Comparison of ENCODE assay signal across 9 cellular contexts in genomic region chr20:45782890-45783289, GRCh38. TPM values are rescaled to one million over a fixed set of nuclear protein-coding genes. Genes with fewer than 3 reads are reported as not detected.
DNase-seq lines count a peak whose midpoint lies in the region; ATAC-seq and TF ChIP-seq lines count a peak whose summit lies in the region.
"Had no signal": no experiment of that assay in that cellular context is flagged by ENCODE, and none has a peak within 500 bp of the region (broad histone marks: within the 10 kb centered on the region; RNA-seq: fewer than 3 reads in every experiment).

No MANE protein-coding gene starts in this region.

- TF ChIP-seq CTCF in breast epithelium (IDR thresholded peaks at IDR 0.05) (no peak), transverse colon (IDR thresholded peaks at IDR 0.05) (no peak)

- intact Hi-C loops in breast epithelium (cut with DNase I; ENCODE audit: low total_unique reads) (no loop called here), transverse colon (cut with DNase I; ENCODE audit: low total_unique reads) (no loop called here)

- H3K4me2 ChIP-seq in Karpas-422 (ENCODE audit: low read depth, low read length, poor library complexity, severe bottlenecking) = no peak overlapping the region

- peak overlapping the region; percentile 79 to 98 for H3K27ac ChIP-seq in breast epithelium
- H3K27ac ChIP-seq in transverse colon = peak overlapping the region; percentile 88 to 94 (median 93)
- no peak overlapping the region for H3K27ac ChIP-seq in Karpas-422 (ENCODE audit: low read length)
- H3K27ac ChIP-seq: right atrium auricular region, SK-N-MC had no signal

- no peak overlapping the region for H3K4me3 ChIP-seq in breast epithelium
- no peak overlapping the region for H3K4me3 ChIP-seq in transverse colon
- no peak overlapping the region for H3K4me3 ChIP-seq in Karpas-422 (ENCODE audit: low read length)
- H3K4me3 ChIP-seq: right atrium auricular region, SK-N-MC had no signal

- H2AFZ ChIP-seq in Karpas-422 (ENCODE audit: low read length) = no peak overlapping the region

- H3K4me1 Mint-ChIP-seq in activated naive CD4-positive, alpha-beta T cell treated with anti-CD3 and anti-CD28 coated beads, Interleukin-2, amount 10 ng/mL, durations not matched to agents 7 days and 5 days = peaks cover 28% of the 10 kb centered on the region

- peak; percentile 34 for DNase-seq in activated naive CD4-positive, alpha-beta T cell treated with anti-CD3 and anti-CD28 coated beads, Interleukin-2, amount 10 ng/mL, durations not matched to agents 7 days and 5 days
- DNase-seq in activated naive CD4-positive, alpha-beta T cell (lab: John Stamatoyannopoulos, UW) = no peak
- no peak for DNase-seq in breast epithelium (ENCODE audit: low spot score in 2 of 2)
- DNase-seq in transverse colon = no peak
- DNase-seq in Karpas-422 = no peak
- DNase-seq: midbrain had no signal

- in situ Hi-C loops in transverse colon (cut with MboI; ENCODE audit: low pct_ligation_motif_present in 1 of 4, low pct_unique_long_range_greater_than_20kb in 1 of 4, low sequenced_read_pairs in 3 of 4) = no loop called here

- H3K79me2 ChIP-seq in Karpas-422 (ENCODE audit: low read length) = no peaks in the 10 kb centered on the region

- H3K9me2 ChIP-seq in Karpas-422 (replicated peaks; ENCODE audit: insufficient read depth, low read length) = no peaks in the 10 kb centered on the region

- no peak for TF ChIP-seq POLR2A in breast epithelium (IDR thresholded peaks at IDR 0.05)
- TF ChIP-seq POLR2A in transverse colon (IDR thresholded peaks at IDR 0.05) = no peak

- CTCF ChIA-PET in activated naive CD4-positive, alpha-beta T cell treated with anti-CD3 and anti-CD28 coated beads, Interleukin-2, amount 10 ng/mL, durations not matched to agents 7 days and 5 days (lab: Charles Lee) = interaction anchor here (1.7 kb wide), 1 partner anchor 11 kb away, joined by 7 read pairs; no protein-coding TSS in a partner anchor

- H3K27ac Mint-ChIP-seq in activated naive CD4-positive, alpha-beta T cell treated with anti-CD3 and anti-CD28 coated beads, Interleukin-2, amount 10 ng/mL, durations not matched to agents 7 days and 5 days = no peak overlapping the region

- no peaks in the 10 kb centered on the region for H3K27me3 ChIP-seq in breast epithelium
- H3K27me3 ChIP-seq in transverse colon = no peaks in the 10 kb centered on the region
- no peaks in the 10 kb centered on the region for H3K27me3 ChIP-seq in Karpas-422 (ENCODE audit: low read length)
- H3K27me3 ChIP-seq: right atrium auricular region had no signal

- H3K9me3 ChIP-seq in breast epithelium (no peaks in the 10 kb centered on the region), transverse colon (no peaks in the 10 kb centered on the region), Karpas-422 (ENCODE audit: low read length) (no peaks in the 10 kb centered on the region)
- H3K9me3 ChIP-seq: right atrium auricular region had no signal

- H3K36me3 ChIP-seq in breast epithelium (no peaks in the 10 kb centered on the region), transverse colon (no peaks in the 10 kb centered on the region), Karpas-422 (ENCODE audit: insufficient read depth, low read length) (no peaks in the 10 kb centered on the region)
- H3K36me3 ChIP-seq: right atrium auricular region had no signal

- H3K4me3 Mint-ChIP-seq in activated naive CD4-positive, alpha-beta T cell treated with anti-CD3 and anti-CD28 coated beads, Interleukin-2, amount 10 ng/mL, durations not matched to agents 7 days and 5 days = no peak overlapping the region

- TF ChIP-seq EP300 in transverse colon (IDR thresholded peaks at IDR 0.05; ENCODE audit: low read depth) = no peak

- no peak for ATAC-seq in GM19035 (IDR thresholded peaks at IDR 0.05; ENCODE audit: unreplicated experiment)

- H3K36me3 Mint-ChIP-seq in activated naive CD4-positive, alpha-beta T cell treated with anti-CD3 and anti-CD28 coated beads, Interleukin-2, amount 10 ng/mL, durations not matched to agents 7 days and 5 days = no peaks in the 10 kb centered on the region

- peaks cover 0 to 30% of the 10 kb centered on the region in 2 donors for H3K4me1 ChIP-seq in breast epithelium
- H3K4me1 ChIP-seq in transverse colon = peaks cover 50 to 70% (median 61%) of the 10 kb centered on the region in 4 donors
- H3K4me1 ChIP-seq in Karpas-422 (ENCODE audit: low read length) = peaks cover 12% of the 10 kb centered on the region

- peaks cover 7% of the 10 kb centered on the region for H3K27me3 Mint-ChIP-seq in activated naive CD4-positive, alpha-beta T cell treated with anti-CD3 and anti-CD28 coated beads, Interleukin-2, amount 10 ng/mL, durations not matched to agents 7 days and 5 days

- H3K9me3 Mint-ChIP-seq in activated naive CD4-positive, alpha-beta T cell treated with anti-CD3 and anti-CD28 coated beads, Interleukin-2, amount 10 ng/mL, durations not matched to agents 7 days and 5 days = no peaks in the 10 kb centered on the region

- no peak overlapping the region for H3K9ac ChIP-seq in Karpas-422 (ENCODE audit: low read length)

- 33 to 55% methylated on average over 1 to 4 of the region's 4 CpGs for WGBS in transverse colon (ENCODE audit: low coverage in 1 of 2), 2 donors

- no peaks in the 10 kb centered on the region for H4K20me1 ChIP-seq in Karpas-422 (ENCODE audit: insufficient read depth, low read depth, low read length)

RNA-seq across cellular contexts. Expression of gene WFDC3, which starts 8.8 kb away (rescaled TPM):
- total RNA-seq in breast epithelium (under 1 TPM in 1 of 3 donors, not detected in 2; 0.73 TPM), transverse colon (10 to 100 TPM in 1 of 4 donors, 1 to 10 TPM in 3; 1.7 to 14.9 (median 2.6) TPM)
- not detected in 2 replicates for total RNA-seq in Karpas-422 (2014; rRNA removed; shearing (Covaris generic); ENCODE audit: low replicate concordance)

RNA-seq across cellular contexts. Expression of gene DNTTIP1, which starts 8.9 kb away (rescaled TPM):
- total RNA-seq in breast epithelium (10 to 100 TPM; 20.8 to 33.8 (median 26.2) TPM), transverse colon (100 to 1,000 TPM in 1 of 4 donors, 10 to 100 TPM in 3; 14.9 to 210 (median 37.0) TPM)
- total RNA-seq in Karpas-422 (2014; rRNA removed; shearing (Covaris generic); ENCODE audit: low replicate concordance) = 14.2 and 36.0 TPM in 2 replicates

RNA-seq across cellular contexts. Expression of gene UBE2C, which starts 29.6 kb away (rescaled TPM):
- total RNA-seq in breast epithelium (1 to 10 TPM in 2 of 3 donors, under 1 TPM in 1; 0.98 to 5.9 (median 1.2) TPM), transverse colon (10 to 100 TPM in 1 of 4 donors, 1 to 10 TPM in 3; 2.7 to 27.1 (median 6.9) TPM)
- total RNA-seq in Karpas-422 (2014; rRNA removed; shearing (Covaris generic); ENCODE audit: low replicate concordance) = 124 and 141 TPM in 2 replicates

RNA-seq across cellular contexts. Expression of gene TNNC2, which starts 44.2 kb away (rescaled TPM):
- total RNA-seq in breast epithelium (1 to 10 TPM; 2.0 to 4.8 (median 2.6) TPM), transverse colon (10 to 100 TPM in 1 of 4 donors, 1 to 10 TPM in 2, not detected in 1; 3.5 to 36.3 (median 4.6) TPM)
- total RNA-seq in Karpas-422 (2014; rRNA removed; shearing (Covaris generic); ENCODE audit: low replicate concordance) = not detected in 2 replicates

RNA-seq across cellular contexts. Expression of gene SNX21, which starts 50.7 kb away (rescaled TPM):
- 100 to 1,000 TPM in 1 of 3 donors, 10 to 100 TPM in 2; 55.0 to 138 (median 66.9) TPM for total RNA-seq in breast epithelium
- 100 to 1,000 TPM in 1 of 4 donors, 10 to 100 TPM in 3; 36.7 to 222 (median 63.0) TPM for total RNA-seq in transverse colon
- total RNA-seq in Karpas-422 (2014; rRNA removed; shearing (Covaris generic); ENCODE audit: low replicate concordance) = not detected in 2 replicates
